Comparison of ENCODE assay signal across 14 cellular contexts in genomic region chr5:151029856-151030336, GRCh38. TPM values are rescaled to one million over a fixed set of nuclear protein-coding genes. Genes with fewer than 3 reads are reported as not detected.
A peak's percentile ranks its signal among the peaks of the same experiment; 100 is the strongest.
DNase-seq lines count a peak whose midpoint lies in the region; ATAC-seq, FAIRE-seq and TF ChIP-seq lines count a peak whose summit lies in the region.
"Had no signal": no experiment of that assay in that cellular context is flagged by ENCODE, and none has a peak within 500 bp of the region (broad histone marks: within the 10 kb centered on the region; RNA-seq: fewer than 3 reads in every experiment).

No MANE protein-coding gene starts in this region.

- intact Hi-C loops in OCI-LY7 (cut with micrococcal nuclease; ENCODE audit: unreplicated experiment) (no loop called here), endothelial cell of umbilical vein (cut with micrococcal nuclease) (no loop called here), left colon (cut with DNase I, micrococcal nuclease) (no loop called here)

- no peaks in the 10 kb centered on the region for H3K9me1 ChIP-seq in endothelial cell of umbilical vein (replicated peaks; ENCODE audit: control insufficient read depth, extremely low read depth, insufficient read depth, low read length)

- TSS peak; percentile 90 for BruUV-seq in OCI-LY7 (replicated peaks; lab: Mats Ljungman, UMichigan)
- BruUV-seq in endothelial cell of umbilical vein (replicated peaks; lab: Mats Ljungman, UMichigan), result TSS peak; percentile 96

- no peak overlapping the region for H3K27ac ChIP-seq in OCI-LY7 (ENCODE audit: low read depth, low read length, poor library complexity, severe bottlenecking)
- no peak overlapping the region for H3K27ac ChIP-seq in endothelial cell of umbilical vein (ENCODE audit: insufficient read depth, low read depth, low read length)
- H3K27ac ChIP-seq in lung (ENCODE audit: low read depth in 1 of 2, low read length in 1 of 2), result peak overlapping the region; percentile 37 to 62
- peak overlapping the region; percentile 31 to 43 for H3K27ac ChIP-seq in thoracic aorta
- H3K27ac ChIP-seq: RWPE1, WERI-Rb-1 had no signal

- CTCF ChIA-PET in OCI-LY7 (lab: Charles Lee; ENCODE audit: unreplicated experiment) (no interaction called here), endothelial cell of umbilical vein (lab: Charles Lee) (interaction anchor here (1.5 kb wide), 1 partner anchor 19 kb away, joined by 10 read pairs; no protein-coding TSS in a partner anchor)

- H4K20me1 ChIP-seq in OCI-LY7 (ENCODE audit: insufficient read depth, low read length) (no peaks in the 10 kb centered on the region), endothelial cell of umbilical vein (replicated peaks; ENCODE audit: control insufficient read depth, extremely low read depth, insufficient read depth, low read length) (no peaks in the 10 kb centered on the region)

- no peaks in the 10 kb centered on the region for H3K9me3 Mint-ChIP-seq in chondrocyte (ENCODE audit: low read depth)

- DNase-seq in OCI-LY7 (ENCODE audit: low spot score), result no peak
- DNase-seq in endothelial cell of umbilical vein (ENCODE audit: low read depth, low spot score), result no peak
- no peak for DNase-seq in lung (ENCODE audit: low spot score)
- no peak for DNase-seq in thoracic aorta (ENCODE audit: low spot score)
- no peak for DNase-seq in chondrocyte (ENCODE audit: low spot score)
- no peak for DNase-seq in left colon
- DNase-seq in erythroblast (lab: John Stamatoyannopoulos, UW), result no peak
- no peak for DNase-seq in C1 segment of cervical spinal cord (lab: John Stamatoyannopoulos, UW)
- DNase-seq: activated naive CD4-positive, alpha-beta T cell; DMS 273 treated with DMSO at 0.1 percent for 48 hours; NCI-H1694; NCI-H524; WERI-Rb-1 had no signal

- TF ChIP-seq CTCF in OCI-LY7 (conservative IDR thresholded peaks at IDR 0.05; ENCODE audit: low read length) (no peak), endothelial cell of umbilical vein (IDR thresholded peaks at IDR 0.05; ENCODE audit: extremely low read depth in 1 of 2, insufficient read depth in 1 of 2, low read depth in 1 of 2, low read length in 2 of 2) (no peak), lung (IDR thresholded peaks at IDR 0.05; ENCODE audit: control extremely low read depth, extremely low read depth) (no peak), thoracic aorta (IDR thresholded peaks at IDR 0.05) (no peak), chondrocyte (IDR thresholded peaks at IDR 0.05) (no peak)

- H3K4me1 Mint-ChIP-seq in chondrocyte (ENCODE audit: low read depth), result no peaks in the 10 kb centered on the region

- H3K79me2 ChIP-seq in OCI-LY7 (ENCODE audit: insufficient read depth, low read depth, low read length), result no peaks in the 10 kb centered on the region
- no peaks in the 10 kb centered on the region for H3K79me2 ChIP-seq in endothelial cell of umbilical vein (ENCODE audit: control insufficient read depth, insufficient read depth, low read length)

- no peak overlapping the region for H3K9ac ChIP-seq in endothelial cell of umbilical vein (replicated peaks; ENCODE audit: extremely low read depth, insufficient read depth, low read length)

- peaks cover 42% of the 10 kb centered on the region for H3K36me3 Mint-ChIP-seq in chondrocyte (ENCODE audit: low read depth)

- no peaks in the 10 kb centered on the region for H3K27me3 ChIP-seq in endothelial cell of umbilical vein (ENCODE audit: control insufficient read depth in 2 of 2, insufficient read depth in 2 of 2, low read length in 2 of 2)
- no peaks in the 10 kb centered on the region for H3K27me3 ChIP-seq in lung (ENCODE audit: control insufficient read depth, insufficient read depth)
- no peaks in the 10 kb centered on the region for H3K27me3 ChIP-seq in thoracic aorta (replicated peaks; ENCODE audit: insufficient read depth)

- no peaks in the 10 kb centered on the region for H3K9me2 ChIP-seq in OCI-LY7 (ENCODE audit: insufficient read depth, low read length)

- H3K27ac Mint-ChIP-seq in chondrocyte (ENCODE audit: unreplicated experiment), result no peak overlapping the region

- H3K27me3 Mint-ChIP-seq in chondrocyte (ENCODE audit: low read depth), result no peaks in the 10 kb centered on the region

- H3K4me3 Mint-ChIP-seq in chondrocyte (ENCODE audit: unreplicated experiment), result no peak overlapping the region

- POLR2A ChIA-PET in OCI-LY7 (lab: Charles Lee) (no interaction called here), endothelial cell of umbilical vein (lab: Charles Lee) (no interaction called here)

- H3K4me3 ChIP-seq in OCI-LY7 (ENCODE audit: low read depth, low read length, poor library complexity, severe bottlenecking), result no peak overlapping the region
- no peak overlapping the region for H3K4me3 ChIP-seq in endothelial cell of umbilical vein (replicated peaks in 1 of 3; ENCODE audit: insufficient read depth in 1 of 3, low read depth in 1 of 3, low read length in 3 of 3)
- no peak overlapping the region for H3K4me3 ChIP-seq in lung
- H3K4me3 ChIP-seq in thoracic aorta, result no peak overlapping the region

- H3K4me2 ChIP-seq in OCI-LY7 (ENCODE audit: low read length), result no peak overlapping the region
- no peak overlapping the region for H3K4me2 ChIP-seq in endothelial cell of umbilical vein (ENCODE audit: insufficient read depth, low read length)

- peaks cover 54% of the 10 kb centered on the region for H3K36me3 ChIP-seq in OCI-LY7 (ENCODE audit: insufficient read depth, low read length)
- peaks cover 5 to 41% of the 10 kb centered on the region in 2 experiments for H3K36me3 ChIP-seq in endothelial cell of umbilical vein (ENCODE audit: control insufficient read depth in 2 of 2, extremely low read depth in 1 of 2, insufficient read depth in 2 of 2, low read length in 2 of 2)
- H3K36me3 ChIP-seq in lung (ENCODE audit: control insufficient read depth in 2 of 2, insufficient read depth in 2 of 2, low read length in 2 of 2), result peaks cover 11 to 70% of the 10 kb centered on the region in 2 donors
- peaks cover 80% of the 10 kb centered on the region for H3K36me3 ChIP-seq in thoracic aorta

- FAIRE-seq in endothelial cell of umbilical vein (lab: Jason Lieb, UNC), result no peak

- 85 to 90% methylated on average over 7 of the region's 7 CpGs for WGBS in lung, 2 donors

- no peak for ATAC-seq in lung (ENCODE audit: insufficient read depth, low FRiP score)
- no peak for ATAC-seq in thoracic aorta (ENCODE audit: insufficient number of reproducible peaks, low FRiP score, low read depth)
- ATAC-seq in left colon, result no peak

- H2AFZ ChIP-seq in OCI-LY7 (ENCODE audit: low read length), result no peak overlapping the region
- H2AFZ ChIP-seq in endothelial cell of umbilical vein (ENCODE audit: low read depth, low read length), result no peak overlapping the region

- dilution Hi-C loops in endothelial cell of umbilical vein (cut with MboI; ENCODE audit: extremely low pct_ligation_motif_present, low sequenced_read_pairs), result loop anchor here (10.0 kb wide), 1 partner anchor 55 kb away; the partner anchor contains the start of gene TNIP1

- TF ChIP-seq POLR2A in endothelial cell of umbilical vein (IDR thresholded peaks at IDR 0.05; ENCODE audit: low read depth, low read length) (no peak), erythroblast (IDR thresholded peaks at IDR 0.05; ENCODE audit: low read length) (no peak)

- H3K9me3 ChIP-seq in OCI-LY7 (ENCODE audit: low read length), result no peaks in the 10 kb centered on the region
- H3K9me3 ChIP-seq in endothelial cell of umbilical vein (replicated peaks; ENCODE audit: control insufficient read depth, insufficient read depth, low read length), result no peaks in the 10 kb centered on the region
- peaks cover 0 to 2% of the 10 kb centered on the region in 2 donors for H3K9me3 ChIP-seq in lung (ENCODE audit: control insufficient read depth in 2 of 2, insufficient read depth in 1 of 2, low read length in 1 of 2)
- H3K9me3 ChIP-seq in thoracic aorta, result no peaks in the 10 kb centered on the region

- H3K4me1 ChIP-seq in OCI-LY7 (ENCODE audit: insufficient read depth, low read length, poor library complexity, severe bottlenecking) (no peaks in the 10 kb centered on the region), endothelial cell of umbilical vein (ENCODE audit: control insufficient read depth, extremely low read depth, insufficient read depth, low read length) (no peaks in the 10 kb centered on the region), lung (ENCODE audit: control insufficient read depth in 2 of 2, insufficient read depth in 2 of 2, low read length in 2 of 2) (peaks cover 20 to 21% of the 10 kb centered on the region in 2 donors), thoracic aorta (ENCODE audit: control insufficient read depth in 1 of 2, low read depth in 2 of 2) (peaks cover 4 to 24% of the 10 kb centered on the region in 2 donors)

RNA-seq across cellular contexts. Expression of gene GPX3, which starts 9.5 kb away (rescaled TPM):
- not detected in 2 replicates for total RNA-seq in OCI-LY7 (2014; rRNA removed; shearing (Covaris generic))
- total RNA-seq in OCI-LY7 (2022) (not detected in 2 replicates), endothelial cell of umbilical vein (3.5 and 5.1 TPM in 2 replicates), lung (100 to 1,000 TPM in 1 of 2 donors, 10 to 100 TPM in 1; 99.0 to 586 TPM), thoracic aorta (1,000 to 10,000 TPM; 1,240 to 1,874 TPM), chondrocyte (1.5 to 5.3 TPM (median 4.9 TPM) in 3 replicates), left colon (100 to 1,000 TPM; 106 to 174 TPM)
- polyA plus RNA-seq in endothelial cell of umbilical vein (17.1 and 17.7 TPM in 2 replicates), lung (1,000 to 10,000 TPM; 1,067 to 1,457 TPM)
- polyA plus RNA-seq in endothelial cell of umbilical vein (2011; cell fraction: cytosol; rRNA removed), result 10.6 and 11.1 TPM in 2 replicates
- polyA plus RNA-seq in endothelial cell of umbilical vein (2011; cell fraction: nucleus; rRNA removed), result 3.2 TPM in 2 replicates
- 3.9 and 4.2 TPM in 2 replicates for polyA plus RNA-seq in endothelial cell of umbilical vein (2012)
- polyA minus RNA-seq in endothelial cell of umbilical vein, result 17.1 and 22.3 TPM in 2 replicates
- polyA minus RNA-seq in endothelial cell of umbilical vein (2011; cell fraction: cytosol; rRNA and poly(A)+ RNA removed), result not detected
- polyA minus RNA-seq in endothelial cell of umbilical vein (2011; cell fraction: nucleus; rRNA and poly(A)+ RNA removed), result 1.4 and 1.7 TPM in 2 replicates

RNA-seq across cellular contexts. Expression of gene TNIP1, which starts 50.9 kb away (rescaled TPM):
- 51.4 and 55.9 TPM in 2 replicates for total RNA-seq in OCI-LY7 (2014; rRNA removed; shearing (Covaris generic))
- total RNA-seq in OCI-LY7 (2022), result 76.3 and 77.5 TPM in 2 replicates
- 87.0 and 96.8 TPM in 2 replicates for total RNA-seq in endothelial cell of umbilical vein
- polyA plus RNA-seq in endothelial cell of umbilical vein, result 37.2 and 43.0 TPM in 2 replicates
- polyA plus RNA-seq in endothelial cell of umbilical vein (2011; cell fraction: cytosol; rRNA removed), result 56.0 and 62.7 TPM in 2 replicates
- polyA plus RNA-seq in endothelial cell of umbilical vein (2011; cell fraction: nucleus; rRNA removed), result 48.3 and 53.2 TPM in 2 replicates
- polyA plus RNA-seq in endothelial cell of umbilical vein (2012), result 50.7 and 56.8 TPM in 2 replicates
- polyA minus RNA-seq in endothelial cell of umbilical vein, result 57.8 and 80.8 TPM in 2 replicates
- 42.1 TPM for polyA minus RNA-seq in endothelial cell of umbilical vein (2011; cell fraction: cytosol; rRNA and poly(A)+ RNA removed)
- polyA minus RNA-seq in endothelial cell of umbilical vein (2011; cell fraction: nucleus; rRNA and poly(A)+ RNA removed), result 52.3 and 55.6 TPM in 2 replicates
- total RNA-seq in lung, result 100 to 1,000 TPM; 116 to 142 TPM
- polyA plus RNA-seq in lung, result 100 to 1,000 TPM in 1 of 2 donors, 10 to 100 TPM in 1; 81.5 to 308 TPM
- 100 to 1,000 TPM in 1 of 2 donors, 10 to 100 TPM in 1; 77.4 to 103 TPM for total RNA-seq in thoracic aorta
- 47.2 to 75.6 TPM (median 74.0 TPM) in 3 replicates for total RNA-seq in chondrocyte
- 100 to 1,000 TPM; 200 to 215 TPM for total RNA-seq in left colon

Comparison
In these comparisons a context has a peak if more than half of its experiments do, and no peak if none do; other contexts are left out.
1. H3K27ac ChIP-seq: peak in lung (2 of 2) and thoracic aorta (2 of 2); none in OCI-LY7 (single experiment) and endothelial cell of umbilical vein (single experiment).
2. RNA of gene GPX3, which starts 9.5 kb away (total RNA-seq): 1,240 to 1,874 TPM in thoracic aorta, 99.0 to 586 TPM in lung and 106 to 174 TPM in left colon; 1.5 to 5.3 TPM in chondrocyte, 3.5 to 5.1 TPM in endothelial cell of umbilical vein and not detected in OCI-LY7; every median in the first group is over 10 times any median in the second.